Comparison of ENCODE assay signal across 16 cellular contexts in the genomic region with DNA sequence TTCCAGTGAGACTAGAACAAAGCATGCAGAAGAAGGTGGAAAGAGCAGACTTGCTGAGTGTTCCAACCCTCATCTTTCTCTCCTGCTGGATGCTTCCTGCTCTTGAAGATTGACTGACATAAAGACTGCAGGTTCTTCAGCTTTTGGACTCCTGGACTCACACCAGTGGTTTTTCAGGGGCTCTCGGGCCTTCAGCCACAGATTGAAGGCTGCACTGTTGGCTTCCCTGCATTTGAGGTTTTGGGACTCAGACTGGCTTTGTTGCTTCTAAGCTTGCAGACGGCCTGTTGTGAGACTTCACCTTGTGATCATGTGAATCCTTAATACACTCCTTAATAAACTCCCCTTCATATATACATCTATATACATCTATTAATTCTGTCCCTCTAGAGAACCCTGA. TPM values are rescaled to one million over a fixed set of nuclear protein-coding genes. Genes with fewer than 3 reads are reported as not detected.
DNase-seq lines count a peak whose midpoint lies in the region; ATAC-seq and TF ChIP-seq lines count a peak whose summit lies in the region.
"Had no signal": no experiment of that assay in that cellular context is flagged by ENCODE, and none has a peak within 500 bp of the region (broad histone marks: within the 10 kb centered on the region; RNA-seq: fewer than 3 reads in every experiment).

No MANE protein-coding gene starts in this region.

- peaks cover 0 to 1% of the 10 kb centered on the region in 2 donors for H3K9me3 Mint-ChIP-seq in effector memory CD8-positive, alpha-beta T cell
- no peaks in the 10 kb centered on the region for H3K9me3 Mint-ChIP-seq in activated naive CD4-positive, alpha-beta T cell treated with anti-CD3 and anti-CD28 coated beads, Interleukin-2, amount 10 ng/mL, durations not matched to agents 7 days and 5 days
- H3K9me3 Mint-ChIP-seq: CD4-positive, alpha-beta T cell had no signal

- no peak overlapping the region for H3K4me3 ChIP-seq in IMR-90 (ENCODE audit: insufficient read depth, low read depth, low read length)

- H2BK20ac ChIP-seq in IMR-90 (ENCODE audit: low read depth, low read length) = no peak overlapping the region

- 0 out of 2 replicates have a peak, but pooled peaks cover 3% of the 10 kb centered on the region for H3K9me1 ChIP-seq in IMR-90 (ENCODE audit: insufficient read depth, low read length)

- TF ChIP-seq CTCF in IMR-90 (conservative IDR thresholded peaks at IDR 0.05; ENCODE audit: low read depth, low read length) (no peak), GM20000 (IDR thresholded peaks at IDR 0.05; ENCODE audit: extremely low read depth, missing control alignments) (no peak)

- H2AK9ac ChIP-seq in IMR-90 (replicated peaks; ENCODE audit: low read depth, low read length, poor library complexity) = no peak overlapping the region

- TF ChIP-seq RAD21 in IMR-90 (IDR thresholded peaks at IDR 0.05; ENCODE audit: low read length) = no peak

- peak overlapping the region; percentile 36 to 44 for H3K27ac Mint-ChIP-seq in effector memory CD8-positive, alpha-beta T cell
- H3K27ac Mint-ChIP-seq in activated naive CD4-positive, alpha-beta T cell treated with anti-CD3 and anti-CD28 coated beads, Interleukin-2, amount 10 ng/mL, durations not matched to agents 7 days and 5 days = no peak overlapping the region
- H3K27ac Mint-ChIP-seq: CD4-positive, alpha-beta T cell had no signal

- no peak overlapping the region for H3K9ac ChIP-seq in IMR-90 (ENCODE audit: low read depth, low read length)

- dilution Hi-C loops in IMR-90 (cut with HindIII; ENCODE audit: low sequenced_read_pairs, unreplicated experiment) = no loop called here

- H4K8ac ChIP-seq in IMR-90 (ENCODE audit: low read depth in 2 of 2, low read length in 2 of 2) = peak overlapping the region in 1 of 2 experiments; percentile 55; a peak in 2 of 4 replicates

- H3K27me3 Mint-ChIP-seq in effector memory CD8-positive, alpha-beta T cell = no peaks in the 10 kb centered on the region
- H3K27me3 Mint-ChIP-seq in activated naive CD4-positive, alpha-beta T cell treated with anti-CD3 and anti-CD28 coated beads, Interleukin-2, amount 10 ng/mL, durations not matched to agents 7 days and 5 days = no peaks in the 10 kb centered on the region
- H3K27me3 Mint-ChIP-seq: CD4-positive, alpha-beta T cell; IgD-negative memory B cell had no signal

- H4K20me1 ChIP-seq in IMR-90 (ENCODE audit: insufficient read depth, low read length) = no peaks in the 10 kb centered on the region

- no peak for DNase-seq in IMR-90
- no peak for DNase-seq in effector memory CD8-positive, alpha-beta T cell
- no peak for DNase-seq in GM20000 (ENCODE audit: low spot score)
- DNase-seq in DMS153 (lab: John Stamatoyannopoulos, UW) = no peak
- DNase-seq in activated naive CD4-positive, alpha-beta T cell treated with anti-CD3 and anti-CD28 coated beads, Interleukin-2, amount 10 ng/mL, durations not matched to agents 7 days and 5 days = no peak
- DNase-seq: Caco-2; CD4-positive, alpha-beta T cell; Karpas-422; NCI-H1417 treated with DMSO at 0.1 percent for 48 hours; NCI-H187; NCI-H446; NCI-H526 had no signal

- in situ Hi-C loops in IMR-90 (cut with MboI; ENCODE audit: low sequenced_read_pairs) = no loop called here

- H2BK120ac ChIP-seq in IMR-90 (ENCODE audit: low read depth, low read length) = 0 out of 2 replicates have a peak overlapping the region, but pooled peaks have one; percentile 13

- peaks cover 25 to 28% of the 10 kb centered on the region in 2 donors for H3K4me1 Mint-ChIP-seq in effector memory CD8-positive, alpha-beta T cell (ENCODE audit: low read depth in 2 of 2)
- H3K4me1 Mint-ChIP-seq in activated naive CD4-positive, alpha-beta T cell treated with anti-CD3 and anti-CD28 coated beads, Interleukin-2, amount 10 ng/mL, durations not matched to agents 7 days and 5 days = peaks cover 38% of the 10 kb centered on the region

- no TSS peak for BruUV-seq in IMR-90 (replicated peaks; lab: Mats Ljungman, UMichigan)

- no peak overlapping the region for H3K14ac ChIP-seq in IMR-90 (replicated peaks; ENCODE audit: low read depth, low read length)

- no peak overlapping the region for H2AFZ ChIP-seq in IMR-90 (replicated peaks; ENCODE audit: low read length, poor library complexity)

- H2BK5ac ChIP-seq in IMR-90 (ENCODE audit: low read depth, low read length, poor library complexity, severe bottlenecking) = no peak overlapping the region

- H3K23ac ChIP-seq in IMR-90 (ENCODE audit: low read depth, low read length) = no peak overlapping the region

- no peak overlapping the region for H3K27ac ChIP-seq in IMR-90 (ENCODE audit: insufficient read depth, low read length)

- no peak overlapping the region for H2AK5ac ChIP-seq in IMR-90 (ENCODE audit: low read depth, low read length)

- H4K5ac ChIP-seq in IMR-90 (ENCODE audit: low read depth, low read length) = no peak overlapping the region

- H3K4me1 ChIP-seq in IMR-90 (ENCODE audit: control insufficient read depth, insufficient read depth, low read length) = peaks cover 4% of the 10 kb centered on the region
- H3K4me1 ChIP-seq: Caco-2 had no signal

- H3K36me3 ChIP-seq in IMR-90 (ENCODE audit: control insufficient read depth, insufficient read depth, low read length) = no peaks in the 10 kb centered on the region; the same call in 1 of the 2 replicates

- ATAC-seq in GM21723 (IDR thresholded peaks at IDR 0.05; ENCODE audit: unreplicated experiment) (peak; percentile 19), IMR-90 (ENCODE audit: low read depth) (no peak), HG03045 (IDR thresholded peaks at IDR 0.05; ENCODE audit: unreplicated experiment) (no peak)
- ATAC-seq in effector memory CD8-positive, alpha-beta T cell (replicated peaks) = no peak
- ATAC-seq: Right ventricle myocardium inferior had no signal

- H3K79me1 ChIP-seq in IMR-90 (ENCODE audit: low read depth in 1 of 2, low read length in 2 of 2) = peaks cover 11 to 23% of the 10 kb centered on the region in 2 experiments

- H4K91ac ChIP-seq in IMR-90 (ENCODE audit: insufficient read depth, low read depth, low read length) = no peak overlapping the region

- CTCF ChIA-PET in IMR-90 (lab: Yijun Ruan, JAX) = no interaction called here
- CTCF ChIA-PET in activated naive CD4-positive, alpha-beta T cell treated with anti-CD3 and anti-CD28 coated beads, Interleukin-2, amount 10 ng/mL, durations not matched to agents 7 days and 5 days (lab: Charles Lee) = no interaction called here

- H3K36me3 Mint-ChIP-seq in effector memory CD8-positive, alpha-beta T cell (ENCODE audit: insufficient read depth) = no peaks in the 10 kb centered on the region
- H3K36me3 Mint-ChIP-seq in activated naive CD4-positive, alpha-beta T cell treated with anti-CD3 and anti-CD28 coated beads, Interleukin-2, amount 10 ng/mL, durations not matched to agents 7 days and 5 days = peaks cover 24% of the 10 kb centered on the region

- intact Hi-C loops in IMR-90 (cut with micrococcal nuclease) = no loop called here

- H3K4me2 ChIP-seq in IMR-90 (ENCODE audit: low read depth, low read length) = no peak overlapping the region

- H3K18ac ChIP-seq in IMR-90 (ENCODE audit: low read depth, low read length) = no peak overlapping the region

- no peak overlapping the region for H3K56ac ChIP-seq in IMR-90 (ENCODE audit: extremely low read depth, insufficient read depth, low read length)

- no peak overlapping the region for H2BK15ac ChIP-seq in IMR-90 (ENCODE audit: low read depth, low read length)

- WGBS in IMR-90 (ENCODE audit: extremely low coverage in 2 of 2, insufficient read length in 1 of 2), 2 experiments = 100% methylated on average over 2 of the region's 2 CpGs; no CpG with 5 or more reads in 1 of the 2 experiments

- TF ChIP-seq POLR2A in IMR-90 (IDR thresholded peaks at IDR 0.05; ENCODE audit: low read depth, low read length) = no peak

- H3K4ac ChIP-seq in IMR-90 (ENCODE audit: low read depth, low read length) = 0 out of 2 replicates have a peak overlapping the region, but pooled peaks have one; percentile 10

- no peaks in the 10 kb centered on the region for H3K27me3 ChIP-seq in IMR-90 (ENCODE audit: control insufficient read depth, insufficient read depth, low read length)

- no peaks in the 10 kb centered on the region for H3K9me3 ChIP-seq in IMR-90 (ENCODE audit: control insufficient read depth, insufficient read depth, low read length)
- H3K9me3 ChIP-seq: Caco-2 had no signal

- POLR2A ChIA-PET in IMR-90 (lab: Charles Lee; ENCODE audit: unreplicated experiment) = no interaction called here

- no peak overlapping the region for H3K4me3 Mint-ChIP-seq in effector memory CD8-positive, alpha-beta T cell
- H3K4me3 Mint-ChIP-seq in activated naive CD4-positive, alpha-beta T cell treated with anti-CD3 and anti-CD28 coated beads, Interleukin-2, amount 10 ng/mL, durations not matched to agents 7 days and 5 days = no peak overlapping the region
- H3K4me3 Mint-ChIP-seq: CD4-positive, alpha-beta T cell had no signal

TF ChIP-seq in IMR-90, 13 proteins besides CTCF, POLR2A, EP300 and RAD21 (continues in another document):
- no peak for TF ChIP-seq CHD1 (IDR thresholded peaks at IDR 0.05; ENCODE audit: low read depth, low read length)
- no peak for TF ChIP-seq NFE2L2 (IDR thresholded peaks at IDR 0.05; ENCODE audit: low read depth, low read length)
- no peak for TF ChIP-seq MAZ (IDR thresholded peaks at IDR 0.05; ENCODE audit: borderline replicate concordance, low read depth, low read length)
- no peak for TF ChIP-seq SMC3 (IDR thresholded peaks at IDR 0.05; ENCODE audit: low read depth, low read length)
- no peak for TF ChIP-seq MXI1 (IDR thresholded peaks at IDR 0.05; ENCODE audit: borderline replicate concordance, low read depth, low read length)
- no peak for TF ChIP-seq FOS (IDR thresholded peaks at IDR 0.05; ENCODE audit: low read depth, low read length)
- no peak for TF ChIP-seq RCOR1 (IDR thresholded peaks at IDR 0.05; ENCODE audit: insufficient replicate concordance, low read length)
- TF ChIP-seq, protein P1, sequence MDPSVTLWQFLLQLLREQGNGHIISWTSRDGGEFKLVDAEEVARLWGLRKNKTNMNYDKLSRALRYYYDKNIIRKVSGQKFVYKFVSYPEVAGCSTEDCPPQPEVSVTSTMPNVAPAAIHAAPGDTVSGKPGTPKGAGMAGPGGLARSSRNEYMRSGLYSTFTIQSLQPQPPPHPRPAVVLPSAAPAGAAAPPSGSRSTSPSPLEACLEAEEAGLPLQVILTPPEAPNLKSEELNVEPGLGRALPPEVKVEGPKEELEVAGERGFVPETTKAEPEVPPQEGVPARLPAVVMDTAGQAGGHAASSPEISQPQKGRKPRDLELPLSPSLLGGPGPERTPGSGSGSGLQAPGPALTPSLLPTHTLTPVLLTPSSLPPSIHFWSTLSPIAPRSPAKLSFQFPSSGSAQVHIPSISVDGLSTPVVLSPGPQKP (IDR thresholded peaks at IDR 0.05; ENCODE audit: borderline replicate concordance, low read depth, low read length) = no peak
- no peak for TF ChIP-seq BHLHE40 (IDR thresholded peaks at IDR 0.05; ENCODE audit: low read depth, low read length)
- TF ChIP-seq CEBPB (IDR thresholded peaks at IDR 0.05; ENCODE audit: low read depth, low read length) = no peak

RNA-seq across cellular contexts. Expression of a gene that starts 20.4 kb away (rescaled TPM):
- 22.8 and 27.2 TPM in 2 replicates for total RNA-seq in IMR-90 (2012; rRNA removed)
- 11.0 and 12.2 TPM in 2 replicates for polyA plus RNA-seq in IMR-90 (2012; rRNA removed)
- 1.9 and 5.2 TPM in 2 replicates for polyA plus RNA-seq in IMR-90 (2012; cell fraction: cytosol; rRNA removed)
- polyA plus RNA-seq in IMR-90 (2012; cell fraction: nucleus; rRNA removed; ENCODE audit: low replicate concordance) = 1.2 and 8.7 TPM in 2 replicates
